9 cellular contexts compared by ENCODE assay signal in genomic region chr14:78519863-78520262, GRCh38.
DNase-seq lines count a peak whose midpoint lies in the region; ATAC-seq and TF ChIP-seq lines count a peak whose summit lies in the region.
"Had no signal": no experiment of that assay in that cellular context is flagged by ENCODE, and none has a peak within 500 bp of the region (broad histone marks: within the 10 kb centered on the region; RNA-seq: fewer than 3 reads in every experiment).

No MANE protein-coding gene starts in this region.

- H3K36me3 ChIP-seq in thyroid gland: no peaks in the 10 kb centered on the region

- no peaks in the 10 kb centered on the region for H3K4me1 ChIP-seq in thyroid gland

- no peaks in the 10 kb centered on the region for H3K27me3 ChIP-seq in thyroid gland

- H3K27ac ChIP-seq in thyroid gland: no peak overlapping the region

- DNase-seq in left cardiac atrium (peak; percentile 27), cardiac septum (ENCODE audit: low spot score) (no peak), SW480 (ENCODE audit: low spot score) (peak; percentile 21), fibroblast of villous mesenchyme (ENCODE audit: low read depth) (peak; percentile 2), thyroid gland (peak; percentile 7 to 46), middle frontal gyrus (ENCODE audit: extremely low spot score, low spot score) (no peak)

- H3K9me3 ChIP-seq in thyroid gland: no peaks in the 10 kb centered on the region

- TF ChIP-seq POLR2A in thyroid gland (IDR thresholded peaks at IDR 0.05): no peak

- intact Hi-C loops in left cardiac atrium (cut with DNase I) (no loop called here), cardiac septum (cut with DNase I) (no loop called here), thyroid gland (cut with DNase I) (no loop called here)

- TF ChIP-seq CTCF in fibroblast of villous mesenchyme (IDR thresholded peaks at IDR 0.05; ENCODE audit: insufficient read depth, low read depth, low read length): no peak
- no peak for TF ChIP-seq CTCF in thyroid gland (IDR thresholded peaks at IDR 0.05)

- ATAC-seq in left cardiac atrium: no peak
- ATAC-seq in HG03378 (IDR thresholded peaks at IDR 0.05; ENCODE audit: unreplicated experiment): no peak
- ATAC-seq in GM18498 (IDR thresholded peaks at IDR 0.05; ENCODE audit: unreplicated experiment): no peak
- ATAC-seq: left colon had no signal

- no peak overlapping the region for H3K4me3 ChIP-seq in fibroblast of villous mesenchyme (ENCODE audit: low read depth, low read length)
- H3K4me3 ChIP-seq in thyroid gland (replicated peaks in 1 of 3): no peak overlapping the region

Comparison
In these comparisons a context has a peak if more than half of its experiments do, and no peak if none do; other contexts are left out.
1. DNase-seq: peak in left cardiac atrium (single experiment), SW480 (single experiment), fibroblast of villous mesenchyme (single experiment) and thyroid gland (2 of 2); none in cardiac septum (single experiment) and middle frontal gyrus (single experiment).